19 cellular contexts compared by ENCODE assay signal in the genomic region with DNA sequence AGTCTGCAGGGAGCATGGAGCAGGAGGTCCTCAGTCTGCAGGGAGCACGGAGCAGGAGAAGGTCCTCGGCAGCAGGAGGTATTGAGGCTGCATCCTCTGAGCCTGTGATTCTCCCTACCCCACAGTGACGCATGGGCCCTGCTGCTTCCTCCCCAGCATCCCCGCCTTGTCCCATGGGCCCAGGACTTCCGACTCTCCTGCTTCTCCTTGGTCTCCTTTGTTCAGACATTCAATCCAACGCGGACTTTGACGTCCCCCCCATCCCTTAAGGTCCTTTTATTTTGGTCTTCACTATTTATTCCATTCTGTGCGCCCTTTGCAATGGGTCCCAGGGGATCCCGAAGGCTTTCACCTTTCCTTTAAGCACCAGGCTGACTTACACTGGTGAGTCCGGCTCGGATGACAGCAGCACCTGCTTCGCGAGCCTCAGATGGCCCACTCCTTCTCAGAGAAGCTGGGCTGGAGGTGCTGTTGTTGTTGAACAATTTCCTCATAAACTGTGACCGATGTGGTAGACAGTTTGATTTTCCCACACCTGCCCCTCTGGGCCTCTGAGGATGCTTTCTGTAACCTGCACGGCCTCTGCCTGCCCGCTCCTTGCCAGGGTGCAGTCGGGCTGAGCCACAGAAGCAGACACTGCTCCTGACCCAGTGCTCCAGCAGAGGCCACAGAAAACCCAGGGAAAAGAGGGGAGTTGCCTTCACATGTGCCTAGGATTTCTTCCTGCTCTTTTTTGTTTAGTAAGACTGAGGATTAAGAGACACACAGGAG.
A peak's percentile ranks its signal among the peaks of the same experiment; 100 is the strongest.
DNase-seq lines count a peak whose midpoint lies in the region; ATAC-seq, FAIRE-seq and TF ChIP-seq lines count a peak whose summit lies in the region.
"Had no signal": no experiment of that assay in that cellular context is flagged by ENCODE, and none has a peak within 500 bp of the region (broad histone marks: within the 10 kb centered on the region; RNA-seq: fewer than 3 reads in every experiment).

No MANE protein-coding gene starts in this region.

- H3K9ac ChIP-seq in H1 (replicated peaks in 1 of 4; ENCODE audit: extremely low read depth in 1 of 4, low read depth in 3 of 4, low read length in 3 of 4) (no peak overlapping the region), SK-N-SH (no peak overlapping the region)

- H3K56ac ChIP-seq in H1 (replicated peaks; ENCODE audit: insufficient read length, low read depth, low read length): no peak overlapping the region

- no peaks in the 10 kb centered on the region for H3K27me3 Mint-ChIP-seq in activated CD8-positive, alpha-beta memory T cell treated with anti-CD3 and anti-CD28 coated beads, Interleukin-2, amount 10 ng/mL, durations not matched to agents 7 days and 5 days
- H3K27me3 Mint-ChIP-seq in osteocyte (ENCODE audit: unreplicated experiment): no peaks in the 10 kb centered on the region

- H3K23ac ChIP-seq in H1 (ENCODE audit: insufficient read length): no peak overlapping the region

- no peak for ATAC-seq in activated CD8-positive, alpha-beta memory T cell treated with anti-CD3 and anti-CD28 coated beads, Interleukin-2, amount 10 ng/mL, durations not matched to agents 7 days and 5 days
- ATAC-seq: Panc1 had no signal

- H2BK12ac ChIP-seq in H1 (ENCODE audit: low read depth, low read length): no peak overlapping the region

- POLR2A ChIA-PET in H1 (lab: Charles Lee; ENCODE audit: partially characterized antibody): no interaction called here
- POLR2A ChIA-PET in SK-N-SH (lab: Yijun Ruan, JAX): no interaction called here
- POLR2A ChIA-PET in HEK293T (lab: Yijun Ruan, JAX): no interaction called here

- H3K27ac Mint-ChIP-seq in activated CD8-positive, alpha-beta memory T cell treated with anti-CD3 and anti-CD28 coated beads, Interleukin-2, amount 10 ng/mL, durations not matched to agents 7 days and 5 days: no peak overlapping the region
- no peak overlapping the region for H3K27ac Mint-ChIP-seq in osteocyte (ENCODE audit: unreplicated experiment)

- no peak overlapping the region for H3K4me3 Mint-ChIP-seq in activated CD8-positive, alpha-beta memory T cell treated with anti-CD3 and anti-CD28 coated beads, Interleukin-2, amount 10 ng/mL, durations not matched to agents 7 days and 5 days
- H3K4me3 Mint-ChIP-seq in osteocyte (ENCODE audit: unreplicated experiment): no peak overlapping the region
- H3K4me3 Mint-ChIP-seq: CD14-positive monocyte had no signal

- no peaks in the 10 kb centered on the region for H3K79me2 ChIP-seq in H1 (ENCODE audit: control insufficient read depth in 1 of 2, insufficient read depth in 2 of 2, low read length in 2 of 2)
- H3K79me2 ChIP-seq in SK-N-SH (ENCODE audit: insufficient read depth): no peaks in the 10 kb centered on the region

- H2AFZ ChIP-seq in H1 (ENCODE audit: low read length) (0 out of 2 replicates have a peak overlapping the region, but pooled peaks have one; percentile 4), SK-N-SH (ENCODE audit: low read depth) (no peak overlapping the region)

- no peaks in the 10 kb centered on the region for H4K20me1 ChIP-seq in H1 (replicated peaks in 1 of 2; ENCODE audit: control insufficient read depth in 1 of 2, insufficient read depth in 2 of 2, low read length in 2 of 2)
- no peaks in the 10 kb centered on the region; the same call in 1 of the 2 replicates for H4K20me1 ChIP-seq in SK-N-SH (ENCODE audit: insufficient read depth)

- TF ChIP-seq POLR2A in H1 (IDR thresholded peaks at IDR 0.05; ENCODE audit: control extremely low read depth in 1 of 2, low read depth in 2 of 2, low read length in 2 of 2): no peak

- TF ChIP-seq RAD21 in H1 (IDR thresholded peaks at IDR 0.05 in 1 of 2, conservative IDR thresholded peaks at IDR 0.05 in 1 of 2; ENCODE audit: low read depth in 2 of 2, low read length in 2 of 2) (no peak), SK-N-SH (IDR thresholded peaks at IDR 0.05; ENCODE audit: low read length) (no peak)

- no peak overlapping the region for H4K5ac ChIP-seq in H1 (ENCODE audit: insufficient read length, low read depth, low read length)

- no peak overlapping the region for H2BK20ac ChIP-seq in H1 (ENCODE audit: low read length)

- no peaks in the 10 kb centered on the region for H3K36me3 ChIP-seq in H1 (ENCODE audit: control insufficient read depth in 2 of 4, insufficient read depth in 4 of 4, low read length in 3 of 4)
- H3K36me3 ChIP-seq in SK-N-SH (replicated peaks in 1 of 2; ENCODE audit: control insufficient read depth in 1 of 2, insufficient read depth in 2 of 2, low read length in 1 of 2): no peaks in the 10 kb centered on the region
- H3K36me3 ChIP-seq: HAP-1, SJCRH30 had no signal

- no peak overlapping the region for H2BK5ac ChIP-seq in H1 (ENCODE audit: low read depth, low read length)

- H3K4ac ChIP-seq in H1 (replicated peaks; ENCODE audit: insufficient read length, low read depth, low read length): no peak overlapping the region

- H3K79me1 ChIP-seq in H1 (ENCODE audit: low read depth, low read length): no peaks in the 10 kb centered on the region

- H3K18ac ChIP-seq in H1 (ENCODE audit: extremely low read depth, low read length): no peak overlapping the region

- H3K27ac ChIP-seq in H1 (ENCODE audit: low read depth, low read length) (no peak overlapping the region), SK-N-SH (ENCODE audit: low read depth in 2 of 2, low read length in 1 of 2) (no peak overlapping the region)
- H3K27ac ChIP-seq: HL-60, SJCRH30 had no signal

- H3K4me1 ChIP-seq in H1 (replicated peaks in 1 of 4; ENCODE audit: control insufficient read depth in 3 of 4, insufficient read depth in 4 of 4, low read length in 3 of 4) (no peaks in the 10 kb centered on the region), SK-N-SH (ENCODE audit: control insufficient read depth in 1 of 2, insufficient read depth in 2 of 2, low read depth in 1 of 2, low read length in 1 of 2) (no peaks in the 10 kb centered on the region)
- H3K4me1 ChIP-seq: HAP-1, SJCRH30 had no signal

- H2BK15ac ChIP-seq in H1 (ENCODE audit: low read length): no peak overlapping the region

- no peak overlapping the region for H4K91ac ChIP-seq in H1 (replicated peaks; ENCODE audit: insufficient read length, low read length)

- WGBS in H1 (ENCODE audit: extremely low coverage in 1 of 2, insufficient coverage in 1 of 2, insufficient read length in 1 of 2, insufficient replicate concordance in 2 of 2, low coverage in 1 of 2, low lambda C conversion rate in 2 of 2, missing lambda C conversion rate in 1 of 2), 2 experiments: 92% methylated on average over 18 of the region's 18 CpGs; no CpG with 5 or more reads in 1 of the 2 experiments
- 5% methylated on average over 16 of the region's 18 CpGs for WGBS in SK-N-SH (ENCODE audit: low lambda C conversion rate)

- H3K4me3 ChIP-seq in H1 (ENCODE audit: extremely low read depth in 1 of 4, insufficient read depth in 2 of 4, low read depth in 3 of 4, low read length in 4 of 4) (no peak overlapping the region), SK-N-SH (ENCODE audit: low read depth in 2 of 2, low read length in 1 of 2) (no peak overlapping the region)
- H3K4me3 ChIP-seq: HAP-1, SJCRH30 had no signal

- H3K9me3 ChIP-seq in H1 (ENCODE audit: insufficient read depth in 2 of 2, low read depth in 1 of 2, low read length in 1 of 2): peaks cover 0 to 1% of the 10 kb centered on the region in 2 experiments; a peak in 1 of 4 replicates
- H3K9me3 ChIP-seq in SK-N-SH: no peaks in the 10 kb centered on the region
- H3K9me3 ChIP-seq: HAP-1, SJCRH30 had no signal

- CTCF ChIA-PET in activated CD8-positive, alpha-beta memory T cell treated with anti-CD3 and anti-CD28 coated beads, Interleukin-2, amount 10 ng/mL, durations not matched to agents 7 days and 5 days (lab: Charles Lee): no interaction called here
- CTCF ChIA-PET in H1 (lab: Charles Lee; ENCODE audit: partially characterized antibody): no interaction called here
- CTCF ChIA-PET in SK-N-SH (lab: Yijun Ruan, JAX): no interaction called here
- CTCF ChIA-PET in HEK293T (lab: Yijun Ruan, JAX): no interaction called here

- TF ChIP-seq EP300 in H1 (IDR thresholded peaks at IDR 0.05; ENCODE audit: borderline replicate concordance in 1 of 2, low read depth in 2 of 2, low read length in 2 of 2) (no peak), SK-N-SH (IDR thresholded peaks at IDR 0.05; ENCODE audit: borderline replicate concordance in 1 of 2, low read depth in 1 of 2, low read length in 1 of 2) (no peak)

- H3K27me3 ChIP-seq in H1 (replicated peaks in 1 of 4; ENCODE audit: control insufficient read depth in 3 of 4, extremely low read depth in 1 of 4, insufficient read depth in 3 of 4, low read length in 3 of 4) (no peaks in the 10 kb centered on the region), SK-N-SH (ENCODE audit: insufficient read depth) (peaks cover 60% of the 10 kb centered on the region)

- H3K4me1 Mint-ChIP-seq in activated CD8-positive, alpha-beta memory T cell treated with anti-CD3 and anti-CD28 coated beads, Interleukin-2, amount 10 ng/mL, durations not matched to agents 7 days and 5 days: no peaks in the 10 kb centered on the region
- no peaks in the 10 kb centered on the region for H3K4me1 Mint-ChIP-seq in osteocyte (ENCODE audit: unreplicated experiment)
- H3K4me1 Mint-ChIP-seq: CD14-positive monocyte had no signal

- no peak overlapping the region for H3K14ac ChIP-seq in H1 (ENCODE audit: insufficient read length)

- TF ChIP-seq CTCF in H1 (IDR thresholded peaks at IDR 0.05; ENCODE audit: control extremely low read depth in 1 of 3, insufficient read depth in 1 of 3, low read depth in 1 of 3, low read length in 3 of 3) (no peak), osteocyte (IDR thresholded peaks at IDR 0.05) (no peak), SK-N-SH (IDR thresholded peaks at IDR 0.05) (no peak)

- H3K4me2 ChIP-seq in H1 (ENCODE audit: insufficient read depth in 1 of 2, low read depth in 2 of 2, low read length in 2 of 2) (no peak overlapping the region), SK-N-SH (no peak overlapping the region)

- no peaks in the 10 kb centered on the region for H3K36me3 Mint-ChIP-seq in activated CD8-positive, alpha-beta memory T cell treated with anti-CD3 and anti-CD28 coated beads, Interleukin-2, amount 10 ng/mL, durations not matched to agents 7 days and 5 days
- H3K36me3 Mint-ChIP-seq in osteocyte (ENCODE audit: unreplicated experiment): no peaks in the 10 kb centered on the region
- H3K36me3 Mint-ChIP-seq: CD14-positive monocyte had no signal

- no peak for FAIRE-seq in H1 (lab: Jason Lieb, UNC)
- FAIRE-seq: HTR-8/SVneo had no signal

- DNase-seq in NCI-H2107 treated with DMSO at 0.1 percent for 48 hours (lab: John Stamatoyannopoulos, UW; ENCODE audit: unreplicated experiment) (peak; percentile 1), NCI-H2107 (lab: John Stamatoyannopoulos, UW) (no peak), H1 (ENCODE audit: low read depth in 1 of 2, low spot score in 2 of 2) (no peak), osteocyte (ENCODE audit: extremely low spot score, unreplicated experiment) (peak; percentile 66), SK-N-SH (no peak), HPDE6-E6E7 (ENCODE audit: extremely low spot score) (no peak), HEK293T (ENCODE audit: extremely low spot score) (no peak)
- peak; percentile 22 for DNase-seq in activated CD8-positive, alpha-beta memory T cell treated with anti-CD3 and anti-CD28 coated beads, Interleukin-2, amount 10 ng/mL, durations not matched to agents 7 days and 5 days
- DNase-seq: 8988T, DMS 273 treated with DMSO at 0.1 percent for 48 hours, DND-41, NCI-H1092 treated with DMSO at 0.1 percent for 48 hours, NCI-H1694, SJCRH30 had no signal

- no peak overlapping the region for H2AK5ac ChIP-seq in H1 (ENCODE audit: low read depth, low read length)

- no peaks in the 10 kb centered on the region for H3K9me3 Mint-ChIP-seq in activated CD8-positive, alpha-beta memory T cell treated with anti-CD3 and anti-CD28 coated beads, Interleukin-2, amount 10 ng/mL, durations not matched to agents 7 days and 5 days (ENCODE audit: low read depth)
- H3K9me3 Mint-ChIP-seq in osteocyte (ENCODE audit: unreplicated experiment): peaks cover 7% of the 10 kb centered on the region

- no peak overlapping the region for H2BK120ac ChIP-seq in H1 (replicated peaks; ENCODE audit: low read depth, low read length)

- no peaks in the 10 kb centered on the region; the same call in 1 of the 2 replicates for H3K23me2 ChIP-seq in H1 (ENCODE audit: low read depth, low read length)

- no peaks in the 10 kb centered on the region for H3F3A ChIP-seq in SK-N-SH (replicated peaks; ENCODE audit: insufficient read depth)

- H3K9me2 ChIP-seq in SK-N-SH: no peaks in the 10 kb centered on the region

- no peak overlapping the region for H4K8ac ChIP-seq in H1 (ENCODE audit: extremely low read depth, insufficient read depth, low read length)

Comparison
In these comparisons a context has a peak if more than half of its experiments do, and no peak if none do; other contexts are left out.
1. DNase-seq: peak in NCI-H2107 treated with DMSO at 0.1 percent for 48 hours (single experiment), activated CD8-positive, alpha-beta memory T cell treated with anti-CD3 and anti-CD28 coated beads, Interleukin-2, amount 10 ng/mL, durations not matched to agents 7 days and 5 days (single experiment) and osteocyte (single experiment); none in NCI-H2107 (single experiment), H1 (0 of 2), SK-N-SH (single experiment), HPDE6-E6E7 (single experiment) and HEK293T (single experiment).